Comparison of ENCODE assay signal across 11 cellular contexts in genomic region chr1:145760395-145760949, GRCh38. TPM values are rescaled to one million over a fixed set of nuclear protein-coding genes. Genes with fewer than 3 reads are reported as not detected.
DNase-seq lines count a peak whose midpoint lies in the region; ATAC-seq, FAIRE-seq and TF ChIP-seq lines count a peak whose summit lies in the region.
"Not testable (repeated sequence)": the region's sequence is repeated elsewhere in the genome, so short reads cannot be mapped to it uniquely, and the experiment has no call there.
"Had no signal": no experiment of that assay in that cellular context is flagged by ENCODE, and none has a peak within 500 bp of the region (broad histone marks: within the 10 kb centered on the region; RNA-seq: fewer than 3 reads in every experiment).

No MANE protein-coding gene starts in this region.

- H3K36me3 Mint-ChIP-seq in astrocyte (ENCODE audit: low read depth, unreplicated experiment) (peaks cover 29% of the 10 kb centered on the region), endothelial cell (ENCODE audit: low read depth, unreplicated experiment) (peaks cover 43% of the 10 kb centered on the region), progenitor cell of endocrine pancreas (ENCODE audit: insufficient read depth) (peaks cover 39% of the 10 kb centered on the region)
- H3K36me3 Mint-ChIP-seq in central memory CD8-positive, alpha-beta T cell (ENCODE audit: insufficient read depth): peaks cover 13% of the 10 kb centered on the region
- peaks cover 68% of the 10 kb centered on the region for H3K36me3 Mint-ChIP-seq in stimulated activated naive CD8-positive, alpha-beta T cell treated with anti-CD3 and anti-CD28 coated beads, Interleukin-15, Interleukin-2, amounts not matched to agents 100 ng/mL and 50 ng/mL, for 24 hours (ENCODE audit: low read depth)

- H3K27me3 ChIP-seq in astrocyte (ENCODE audit: insufficient read depth, low read length): not testable (repeated sequence)

- not testable (repeated sequence) for H3K4me1 Mint-ChIP-seq in astrocyte (ENCODE audit: low read depth, unreplicated experiment); endothelial cell (ENCODE audit: unreplicated experiment); progenitor cell of endocrine pancreas (ENCODE audit: low read depth)
- peaks cover 11% of the 10 kb centered on the region for H3K4me1 Mint-ChIP-seq in central memory CD8-positive, alpha-beta T cell
- peaks cover 19% of the 10 kb centered on the region for H3K4me1 Mint-ChIP-seq in stimulated activated naive CD8-positive, alpha-beta T cell treated with anti-CD3 and anti-CD28 coated beads, Interleukin-15, Interleukin-2, amounts not matched to agents 100 ng/mL and 50 ng/mL, for 24 hours (ENCODE audit: low read depth)

- not testable (repeated sequence) for ATAC-seq in central memory CD8-positive, alpha-beta T cell (replicated peaks; ENCODE audit: extremely low read depth, poor library complexity, severe bottlenecking)

- H3K9me3 ChIP-seq in astrocyte (ENCODE audit: insufficient read depth, low read depth, low read length): not testable (repeated sequence)

- not testable (repeated sequence) for H3K9ac ChIP-seq in astrocyte (ENCODE audit: low read length)

- H3K4me3 Mint-ChIP-seq in astrocyte (ENCODE audit: unreplicated experiment); central memory CD8-positive, alpha-beta T cell; progenitor cell of endocrine pancreas (ENCODE audit: low read depth); stimulated activated naive CD8-positive, alpha-beta T cell treated with anti-CD3 and anti-CD28 coated beads, Interleukin-15, Interleukin-2, amounts not matched to agents 100 ng/mL and 50 ng/mL, for 24 hours: not testable (repeated sequence)
- peak overlapping the region; percentile 85 for H3K4me3 Mint-ChIP-seq in endothelial cell (ENCODE audit: unreplicated experiment)

- H3K27ac ChIP-seq in astrocyte (ENCODE audit: low read depth, low read length): not testable (repeated sequence)

- not testable (repeated sequence) for DNase-seq in astrocyte (ENCODE audit: low read depth); central memory CD8-positive, alpha-beta T cell (ENCODE audit: low spot score in 2 of 2); endothelial cell (ENCODE audit: low spot score); progenitor cell of endocrine pancreas (ENCODE audit: low spot score, unreplicated experiment)

- not testable (repeated sequence) for FAIRE-seq in astrocyte (lab: Jason Lieb, UNC)

- TF ChIP-seq CTCF in astrocyte (IDR thresholded peaks at IDR 0.05; ENCODE audit: insufficient read depth, low read depth, low read length); endothelial cell (IDR thresholded peaks at IDR 0.05; ENCODE audit: unreplicated experiment); progenitor cell of endocrine pancreas (IDR thresholded peaks at IDR 0.05; ENCODE audit: unreplicated experiment): not testable (repeated sequence)

- not testable (repeated sequence) for H3K79me2 ChIP-seq in astrocyte (ENCODE audit: insufficient read depth, low read length)

- peaks cover 10% of the 10 kb centered on the region for H3K36me3 ChIP-seq in astrocyte (ENCODE audit: insufficient read depth, low read length)

- H4K20me1 ChIP-seq in astrocyte (ENCODE audit: insufficient read depth, low read length): not testable (repeated sequence)

- not testable (repeated sequence) for H3K9me3 Mint-ChIP-seq in astrocyte (ENCODE audit: unreplicated experiment); central memory CD8-positive, alpha-beta T cell; progenitor cell of endocrine pancreas (ENCODE audit: low read depth); stimulated activated naive CD8-positive, alpha-beta T cell treated with anti-CD3 and anti-CD28 coated beads, Interleukin-15, Interleukin-2, amounts not matched to agents 100 ng/mL and 50 ng/mL, for 24 hours
- H3K9me3 Mint-ChIP-seq in endothelial cell (ENCODE audit: unreplicated experiment): peaks cover 11% of the 10 kb centered on the region

- not testable (repeated sequence) for H3K4me2 ChIP-seq in astrocyte (ENCODE audit: low read length)

- H3K27ac Mint-ChIP-seq in astrocyte (ENCODE audit: unreplicated experiment) (peak overlapping the region; percentile 30), progenitor cell of endocrine pancreas (peak overlapping the region; percentile 50)
- H3K27ac Mint-ChIP-seq in central memory CD8-positive, alpha-beta T cell (ENCODE audit: low read depth): peak overlapping the region; percentile 49
- not testable (repeated sequence) for H3K27ac Mint-ChIP-seq in endothelial cell (ENCODE audit: unreplicated experiment)
- H3K27ac Mint-ChIP-seq in stimulated activated naive CD8-positive, alpha-beta T cell treated with anti-CD3 and anti-CD28 coated beads, Interleukin-15, Interleukin-2, amounts not matched to agents 100 ng/mL and 50 ng/mL, for 24 hours: peak overlapping the region; percentile 29

- not testable (repeated sequence) for H3K4me1 ChIP-seq in astrocyte (ENCODE audit: insufficient read depth, low read length)

- H3K4me3 ChIP-seq in astrocyte (ENCODE audit: insufficient read depth, low read depth, low read length): not testable (repeated sequence)

- H2AFZ ChIP-seq in astrocyte (ENCODE audit: low read depth, low read length): not testable (repeated sequence)

- not testable (repeated sequence) for H3K27me3 Mint-ChIP-seq in astrocyte (ENCODE audit: low read depth, unreplicated experiment); central memory CD8-positive, alpha-beta T cell; endothelial cell (ENCODE audit: unreplicated experiment); progenitor cell of endocrine pancreas; stimulated activated naive CD8-positive, alpha-beta T cell treated with anti-CD3 and anti-CD28 coated beads, Interleukin-15, Interleukin-2, amounts not matched to agents 100 ng/mL and 50 ng/mL, for 24 hours

RNA-seq across cellular contexts. Expression of gene CD160, which starts 41.2 kb away (rescaled TPM):
- not detected in 2 replicates for total RNA-seq in astrocyte
- not detected for total RNA-seq in endothelial cell (ENCODE audit: unreplicated experiment)
- not detected in 2 replicates for total RNA-seq in progenitor cell of endocrine pancreas
- total RNA-seq: A673; CD4-positive, alpha-beta memory T cell; CD4-positive, CD25-positive, alpha-beta regulatory T cell; Daoy; G401 had no signal

RNA-seq across cellular contexts. Expression of gene PDZK1, which starts 53.3 kb away (rescaled TPM):
- total RNA-seq in astrocyte: 0.68 and 0.70 TPM in 2 replicates
- 0.41 TPM for total RNA-seq in endothelial cell (ENCODE audit: unreplicated experiment)
- total RNA-seq in progenitor cell of endocrine pancreas: 25.0 and 26.2 TPM in 2 replicates
- total RNA-seq: CD4-positive, alpha-beta memory T cell; CD4-positive, CD25-positive, alpha-beta regulatory T cell; CD8-positive, alpha-beta memory T cell had no signal

Comparison
In these comparisons a context has a peak if more than half of its experiments do, and no peak if none do; other contexts are left out.
1. RNA of gene PDZK1, which starts 53.3 kb away (total RNA-seq): 25.0 to 26.2 TPM in progenitor cell of endocrine pancreas; 0.68 to 0.70 TPM in astrocyte and 0.41 TPM in endothelial cell (single experiment); every median in the first group is over 10 times any median in the second.